In the genomic region with DNA sequence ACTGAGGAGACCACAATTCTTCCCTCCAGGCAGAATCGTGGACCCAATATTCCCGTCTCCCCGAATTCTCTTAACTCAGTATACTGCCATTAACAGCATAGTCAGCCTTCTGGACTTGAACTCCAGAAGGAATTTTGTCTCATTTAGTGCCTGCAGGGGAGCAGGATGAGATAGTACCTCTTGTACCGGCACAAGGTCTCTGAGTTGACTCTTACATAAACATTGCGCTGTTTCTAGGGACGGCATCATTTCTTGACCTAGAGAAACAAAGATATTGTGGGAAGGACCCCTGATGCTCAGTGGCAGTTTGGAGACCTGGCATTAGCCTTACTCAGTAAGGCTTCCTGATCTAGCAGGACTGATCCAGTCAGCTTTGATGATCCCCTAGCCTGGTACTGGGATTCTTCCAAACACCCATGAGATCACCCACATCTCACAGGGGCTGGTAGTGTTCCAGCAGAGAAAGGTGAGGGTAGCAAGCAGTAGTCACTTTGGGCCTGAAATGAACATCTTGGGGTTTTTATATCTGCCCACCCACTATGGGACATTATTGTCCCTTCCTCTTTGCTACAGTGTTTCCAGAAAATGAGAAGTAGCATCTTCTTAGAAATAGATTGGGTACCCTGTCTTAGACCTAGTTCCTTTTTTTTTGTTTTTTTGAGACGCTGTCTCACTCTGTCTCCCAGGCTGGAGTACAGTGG, we compare ENCODE assay signal across 8 cellular contexts.
DNase-seq lines count a peak whose midpoint lies in the region; ATAC-seq and TF ChIP-seq lines count a peak whose summit lies in the region.

No MANE protein-coding gene starts in this region.

- TF ChIP-seq CTCF in right lobe of liver (IDR thresholded peaks at IDR 0.05) (no peak), thyroid gland (IDR thresholded peaks at IDR 0.05) (no peak), foreskin keratinocyte (conservative IDR thresholded peaks at IDR 0.05) (no peak)

- intact Hi-C loops in right lobe of liver (cut with DNase I), result no loop called here
- intact Hi-C loops in thyroid gland (cut with DNase I), result loop anchor here (10.0 kb wide), 1 partner anchor 207 kb away; no protein-coding TSS in a partner anchor

- H3K4me1 Mint-ChIP-seq in activated CD8-positive, alpha-beta memory T cell treated with anti-CD3 and anti-CD28 coated beads, Interleukin-2, amount 10 ng/mL, durations not matched to agents 7 days and 5 days, result peaks cover 18% of the 10 kb centered on the region
- peaks cover 15% of the 10 kb centered on the region for H3K4me1 Mint-ChIP-seq in activated naive CD8-positive, alpha-beta T cell treated with anti-CD3 and anti-CD28 coated beads, Interleukin-2, amount 10 ng/mL, durations not matched to agents 7 days and 5 days

- no peak for ATAC-seq in activated CD8-positive, alpha-beta memory T cell treated with anti-CD3 and anti-CD28 coated beads, Interleukin-2, amount 10 ng/mL, durations not matched to agents 7 days and 5 days
- ATAC-seq in activated naive CD8-positive, alpha-beta T cell treated with anti-CD3 and anti-CD28 coated beads, Interleukin-2, amount 10 ng/mL, durations not matched to agents 7 days and 5 days (ENCODE audit: low read depth), result no peak
- ATAC-seq in right lobe of liver (peak; percentile 10 to 39 (median 24)), foreskin keratinocyte (no peak)

- CTCF ChIA-PET in activated CD8-positive, alpha-beta memory T cell treated with anti-CD3 and anti-CD28 coated beads, Interleukin-2, amount 10 ng/mL, durations not matched to agents 7 days and 5 days (lab: Charles Lee), result no interaction called here

- H3K36me3 Mint-ChIP-seq in activated CD8-positive, alpha-beta memory T cell treated with anti-CD3 and anti-CD28 coated beads, Interleukin-2, amount 10 ng/mL, durations not matched to agents 7 days and 5 days, result peaks cover 2% of the 10 kb centered on the region
- no peaks in the 10 kb centered on the region for H3K36me3 Mint-ChIP-seq in activated naive CD8-positive, alpha-beta T cell treated with anti-CD3 and anti-CD28 coated beads, Interleukin-2, amount 10 ng/mL, durations not matched to agents 7 days and 5 days

- POLR2A ChIA-PET in activated naive CD8-positive, alpha-beta T cell treated with anti-CD3 and anti-CD28 coated beads, Interleukin-2, amount 10 ng/mL, durations not matched to agents 7 days and 5 days (lab: Charles Lee), result no interaction called here

- no peaks in the 10 kb centered on the region for H3K9me3 Mint-ChIP-seq in activated CD8-positive, alpha-beta memory T cell treated with anti-CD3 and anti-CD28 coated beads, Interleukin-2, amount 10 ng/mL, durations not matched to agents 7 days and 5 days (ENCODE audit: low read depth)
- no peaks in the 10 kb centered on the region for H3K9me3 Mint-ChIP-seq in activated naive CD8-positive, alpha-beta T cell treated with anti-CD3 and anti-CD28 coated beads, Interleukin-2, amount 10 ng/mL, durations not matched to agents 7 days and 5 days

- H3K27me3 Mint-ChIP-seq in activated CD8-positive, alpha-beta memory T cell treated with anti-CD3 and anti-CD28 coated beads, Interleukin-2, amount 10 ng/mL, durations not matched to agents 7 days and 5 days, result peaks cover 48% of the 10 kb centered on the region
- H3K27me3 Mint-ChIP-seq in activated naive CD8-positive, alpha-beta T cell treated with anti-CD3 and anti-CD28 coated beads, Interleukin-2, amount 10 ng/mL, durations not matched to agents 7 days and 5 days, result peaks cover 20% of the 10 kb centered on the region

- DNase-seq in activated CD8-positive, alpha-beta memory T cell treated with anti-CD3 and anti-CD28 coated beads, Interleukin-2, amount 10 ng/mL, durations not matched to agents 7 days and 5 days, result no peak
- no peak for DNase-seq in activated CD8-positive, alpha-beta memory T cell treated with anti-CD3 and anti-CD28 coated beads for 24 hours
- DNase-seq in activated naive CD8-positive, alpha-beta T cell treated with anti-CD3 and anti-CD28 coated beads, Interleukin-2, amount 10 ng/mL, durations not matched to agents 7 days and 5 days, result no peak
- no peak for DNase-seq in right lobe of liver
- DNase-seq in thyroid gland, result no peak
- no peak for DNase-seq in foreskin keratinocyte
- no peak for DNase-seq in DMS 273 (lab: John Stamatoyannopoulos, UW; ENCODE audit: unreplicated experiment)
- no peak for DNase-seq in NCI-H526 treated with DMSO at 0.1 percent for 48 hours (lab: John Stamatoyannopoulos, UW)

- H3K4me1 ChIP-seq in right lobe of liver, result peaks cover 0 to 13% (median 0%) of the 10 kb centered on the region in 4 donors
- H3K4me1 ChIP-seq in thyroid gland, result peaks cover 20 to 26% of the 10 kb centered on the region in 2 donors
- H3K4me1 ChIP-seq in foreskin keratinocyte, result peaks cover 6% of the 10 kb centered on the region

- H3K9me3 ChIP-seq in right lobe of liver (no peaks in the 10 kb centered on the region), thyroid gland (no peaks in the 10 kb centered on the region)

- H3K36me3 ChIP-seq in right lobe of liver (no peaks in the 10 kb centered on the region), thyroid gland (no peaks in the 10 kb centered on the region)

- H3K27ac ChIP-seq in right lobe of liver (peak overlapping the region in 1 of 3 donors; percentile 82), thyroid gland (peak overlapping the region; percentile 95 to 99 (median 99)), foreskin keratinocyte (no peak overlapping the region)

- H3K4me3 ChIP-seq in right lobe of liver (peak overlapping the region in 1 of 3 donors; percentile 58), thyroid gland (replicated peaks in 1 of 3) (peak overlapping the region in 1 of 3 donors; percentile 67)

- no peak overlapping the region for H3K27ac Mint-ChIP-seq in activated CD8-positive, alpha-beta memory T cell treated with anti-CD3 and anti-CD28 coated beads, Interleukin-2, amount 10 ng/mL, durations not matched to agents 7 days and 5 days
- peak overlapping the region; percentile 68 for H3K27ac Mint-ChIP-seq in activated naive CD8-positive, alpha-beta T cell treated with anti-CD3 and anti-CD28 coated beads, Interleukin-2, amount 10 ng/mL, durations not matched to agents 7 days and 5 days

- no peaks in the 10 kb centered on the region for H3K27me3 ChIP-seq in right lobe of liver
- H3K27me3 ChIP-seq in thyroid gland, result no peaks in the 10 kb centered on the region
- H3K27me3 ChIP-seq in foreskin keratinocyte, result no peaks in the 10 kb centered on the region

- 24% methylated on average over 7 of the region's 7 CpGs for WGBS in right lobe of liver (ENCODE audit: insufficient coverage, low coverage, low lambda C conversion rate, missing lambda C conversion rate)
- 66 to 69% methylated on average over 7 of the region's 7 CpGs for WGBS in thyroid gland, 2 donors

- no peak for TF ChIP-seq POLR2A in right lobe of liver (IDR thresholded peaks at IDR 0.05)
- no peak for TF ChIP-seq POLR2A in thyroid gland (IDR thresholded peaks at IDR 0.05)

- peak overlapping the region; percentile 74 for H3K4me3 Mint-ChIP-seq in activated CD8-positive, alpha-beta memory T cell treated with anti-CD3 and anti-CD28 coated beads, Interleukin-2, amount 10 ng/mL, durations not matched to agents 7 days and 5 days
- H3K4me3 Mint-ChIP-seq in activated naive CD8-positive, alpha-beta T cell treated with anti-CD3 and anti-CD28 coated beads, Interleukin-2, amount 10 ng/mL, durations not matched to agents 7 days and 5 days, result peak overlapping the region; percentile 87

Comparison
In these comparisons a context has a peak if more than half of its experiments do, and no peak if none do; other contexts are left out.
1. ATAC-seq: peak in right lobe of liver (4 of 4); none in activated CD8-positive, alpha-beta memory T cell treated with anti-CD3 and anti-CD28 coated beads, Interleukin-2, amount 10 ng/mL, durations not matched to agents 7 days and 5 days (single experiment), activated naive CD8-positive, alpha-beta T cell treated with anti-CD3 and anti-CD28 coated beads, Interleukin-2, amount 10 ng/mL, durations not matched to agents 7 days and 5 days (single experiment) and foreskin keratinocyte (single experiment).